In the genomic region with DNA sequence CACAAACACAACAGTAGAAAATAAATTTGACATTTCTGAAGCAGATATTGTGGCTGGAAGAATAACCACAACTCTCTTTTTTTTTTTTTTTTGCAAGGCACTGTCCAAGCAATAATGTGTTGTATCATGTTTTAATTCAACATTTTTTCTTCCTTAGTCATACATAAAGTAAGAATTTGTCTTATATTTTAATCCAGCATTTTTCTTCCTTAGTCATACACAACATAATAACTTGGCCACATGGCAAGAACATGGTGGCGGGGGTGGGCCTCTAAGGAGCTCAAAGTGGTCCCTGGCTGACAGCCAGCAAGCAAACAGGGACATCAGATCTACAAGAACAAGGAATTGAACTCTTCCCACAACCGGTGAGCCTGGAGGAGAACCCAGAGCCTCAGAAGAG, we compare ENCODE assay signal across 17 cellular contexts. TPM values are rescaled to one million over a fixed set of nuclear protein-coding genes. Genes with fewer than 3 reads are reported as not detected.
A peak's percentile ranks its signal among the peaks of the same experiment; 100 is the strongest.
DNase-seq lines count a peak whose midpoint lies in the region; FAIRE-seq and TF ChIP-seq lines count a peak whose summit lies in the region.
"Had no signal": no experiment of that assay in that cellular context is flagged by ENCODE, and none has a peak within 500 bp of the region (broad histone marks: within the 10 kb centered on the region; RNA-seq: fewer than 3 reads in every experiment).

No MANE protein-coding gene starts in this region.

- H3K27ac Mint-ChIP-seq in astrocyte (ENCODE audit: unreplicated experiment) (peak overlapping the region; percentile 92), immature natural killer cell (peak overlapping the region in 2 of 6 donors; percentile 23 to 62)

- BruUV-seq in A673 (replicated peaks; lab: Mats Ljungman, UMichigan): no TSS peak

- DNase-seq in A673 (ENCODE audit: low spot score): peak; percentile 57
- peak; percentile 68 for DNase-seq in HCEC 1CT
- peak; percentile 72 for DNase-seq in astrocyte (ENCODE audit: low read depth)
- peak; percentile 23 to 51 for DNase-seq in foreskin fibroblast
- DNase-seq in NOMO-1 treated with DMSO at 0.1 percent for 48 hours (lab: John Stamatoyannopoulos, UW; ENCODE audit: unreplicated experiment): no peak
- DNase-seq in immature natural killer cell: no peak
- DNase-seq in NCI-H1092 (lab: John Stamatoyannopoulos, UW): no peak
- DNase-seq in mucosa of gallbladder (ENCODE audit: low spot score): no peak
- DNase-seq: hippocampal formation; midbrain; NCI-H510A treated with DMSO at 0.1 percent for 48 hours; stimulated activated CD4-positive, alpha-beta T cell treated with anti-CD3 and anti-CD28 coated beads, Interleukin-4, amount 100 ng/mL, for 1 hour; stimulated activated naive CD4-positive, alpha-beta T cell treated with Interleukin-2 at 50 U/mL for 16 hours had no signal

- TF ChIP-seq CTCF in A673 (conservative IDR thresholded peaks at IDR 0.05; ENCODE audit: low read depth, low read length) (no peak), astrocyte (IDR thresholded peaks at IDR 0.05; ENCODE audit: insufficient read depth, low read depth, low read length) (no peak), foreskin fibroblast (IDR thresholded peaks at IDR 0.05; ENCODE audit: low read depth, low read length) (no peak)

- H3K36me3 Mint-ChIP-seq in astrocyte (ENCODE audit: low read depth, unreplicated experiment) (no peaks in the 10 kb centered on the region), immature natural killer cell (peaks cover 0 to 4% (median 3%) of the 10 kb centered on the region in 3 donors)

- H3K36me3 ChIP-seq in A673 (ENCODE audit: insufficient read depth, low read length, poor library complexity, severe bottlenecking) (no peaks in the 10 kb centered on the region), astrocyte (ENCODE audit: insufficient read depth, low read length) (no peaks in the 10 kb centered on the region)

- H3K27me3 Mint-ChIP-seq in astrocyte (ENCODE audit: low read depth, unreplicated experiment): no peaks in the 10 kb centered on the region
- H3K27me3 Mint-ChIP-seq in immature natural killer cell (ENCODE audit: low read depth in 3 of 3): peaks cover 0 to 2% (median 2%) of the 10 kb centered on the region in 3 donors
- H3K27me3 Mint-ChIP-seq: progenitor cell of endocrine pancreas had no signal

- CTCF ChIA-PET in A673 (lab: Charles Lee): interaction anchor here (0.5 kb wide), 1 partner anchor 93 kb away, joined by 4 read pairs; no protein-coding TSS in a partner anchor

- POLR2A ChIA-PET in A673 (lab: Charles Lee; ENCODE audit: low non-redundant PET): no interaction called here

- peaks cover 21% of the 10 kb centered on the region for H3K4me1 ChIP-seq in A673 (ENCODE audit: insufficient read depth, low read length, poor library complexity, severe bottlenecking)
- H3K4me1 ChIP-seq in astrocyte (ENCODE audit: insufficient read depth, low read length): peaks cover 8% of the 10 kb centered on the region

- no peak overlapping the region for H3K4me3 Mint-ChIP-seq in astrocyte (ENCODE audit: unreplicated experiment)
- H3K4me3 Mint-ChIP-seq in immature natural killer cell: no peak overlapping the region

- H4K20me1 ChIP-seq in astrocyte (ENCODE audit: insufficient read depth, low read length): peaks cover 33% of the 10 kb centered on the region

- H3K9me3 Mint-ChIP-seq in astrocyte (ENCODE audit: unreplicated experiment) (no peaks in the 10 kb centered on the region), immature natural killer cell (no peaks in the 10 kb centered on the region)
- H3K9me3 Mint-ChIP-seq: activated naive CD4-positive, alpha-beta T cell treated with anti-CD3 and anti-CD28 coated beads, Interleukin-2, amount 50 U/mL, for 72 hours had no signal

- peak overlapping the region; percentile 32 for H3K4me2 ChIP-seq in astrocyte (ENCODE audit: low read length)
- H3K4me2 ChIP-seq: BLaER1 treated with 17β-estradiol and CSF1 and Interleukin-3, amounts not matched to agents 10 nM and 100 nM had no signal

- no peaks in the 10 kb centered on the region for H3K9me3 ChIP-seq in A673 (ENCODE audit: low read depth, low read length, poor library complexity, severe bottlenecking)
- no peaks in the 10 kb centered on the region for H3K9me3 ChIP-seq in astrocyte (ENCODE audit: insufficient read depth, low read depth, low read length)

- H3K4me3 ChIP-seq in A673 (ENCODE audit: low read depth, low read length, poor library complexity, severe bottlenecking): no peak overlapping the region
- no peak overlapping the region for H3K4me3 ChIP-seq in astrocyte (ENCODE audit: insufficient read depth, low read depth, low read length)
- no peak overlapping the region for H3K4me3 ChIP-seq in foreskin fibroblast (ENCODE audit: low read depth in 1 of 2, low read length in 2 of 2)
- H3K4me3 ChIP-seq: BLaER1 treated with 17β-estradiol and CSF1 and Interleukin-3, amounts not matched to agents 10 nM and 100 nM had no signal

- H3K27me3 ChIP-seq in A673 (replicated peaks; ENCODE audit: insufficient read depth, low read depth, low read length, poor library complexity) (no peaks in the 10 kb centered on the region), astrocyte (ENCODE audit: insufficient read depth, low read length) (no peaks in the 10 kb centered on the region)
- H3K27me3 ChIP-seq: BLaER1 treated with 17β-estradiol and CSF1 and Interleukin-3, amounts not matched to agents 10 nM and 100 nM had no signal

- H3K27ac ChIP-seq in A673 (ENCODE audit: low read depth, low read length, poor library complexity, severe bottlenecking) (no peak overlapping the region), astrocyte (ENCODE audit: low read depth, low read length) (no peak overlapping the region)
- H3K27ac ChIP-seq: BLaER1 treated with 17β-estradiol and CSF1 and Interleukin-3, amounts not matched to agents 10 nM and 100 nM had no signal

- H3K9ac ChIP-seq in astrocyte (ENCODE audit: low read length): no peak overlapping the region
- H3K9ac ChIP-seq: BLaER1 treated with 17β-estradiol and CSF1 and Interleukin-3, amounts not matched to agents 10 nM and 100 nM had no signal

- no peak overlapping the region for H2AFZ ChIP-seq in astrocyte (ENCODE audit: low read depth, low read length)

- intact Hi-C loops in A673 (cut with micrococcal nuclease; ENCODE audit: unreplicated experiment): no loop called here

- FAIRE-seq in astrocyte (lab: Jason Lieb, UNC): peak; percentile 9
- FAIRE-seq: G401.6 had no signal

- H3K4me1 Mint-ChIP-seq in astrocyte (ENCODE audit: low read depth, unreplicated experiment) (peaks cover 11% of the 10 kb centered on the region), immature natural killer cell (peaks cover 45 to 71% of the 10 kb centered on the region in 2 donors)

- peaks cover 62% of the 10 kb centered on the region for H3K79me2 ChIP-seq in astrocyte (ENCODE audit: insufficient read depth, low read length)

RNA-seq across cellular contexts. Expression of a gene that starts 20.2 kb away (rescaled TPM):
- 30.7 and 33.5 TPM in 2 replicates for total RNA-seq in A673 (2021)
- 34.7 and 42.5 TPM in 2 replicates for total RNA-seq in astrocyte
- 10 to 100 TPM; 22.3 to 70.1 (median 59.4) TPM for polyA plus RNA-seq in immature natural killer cell
- total RNA-seq in mucosa of gallbladder: 29.7 TPM

Comparison
In these comparisons a context has a peak if more than half of its experiments do, and no peak if none do; other contexts are left out.
1. DNase-seq: peak in A673 (single experiment), HCEC 1CT (single experiment), astrocyte (single experiment) and foreskin fibroblast (2 of 2); none in NOMO-1 treated with DMSO at 0.1 percent for 48 hours (single experiment), immature natural killer cell (0 of 3), NCI-H1092 (single experiment) and mucosa of gallbladder (single experiment).